In genomic region chr3:198096015-198096414, GRCh38 we compare ENCODE assay signal across 3 cellular contexts.
"Had no signal": no experiment of that assay in that cellular context is flagged by ENCODE, and none has a peak within 500 bp of the region (broad histone marks: within the 10 kb centered on the region; RNA-seq: fewer than 3 reads in every experiment).

No MANE protein-coding gene starts in this region.

- H3K4me3 ChIP-seq: GM12878 had no signal

- DNase-seq: GDM1, GF-D8 had no signal
